27 cellular contexts compared by ENCODE assay signal in the genomic region with DNA sequence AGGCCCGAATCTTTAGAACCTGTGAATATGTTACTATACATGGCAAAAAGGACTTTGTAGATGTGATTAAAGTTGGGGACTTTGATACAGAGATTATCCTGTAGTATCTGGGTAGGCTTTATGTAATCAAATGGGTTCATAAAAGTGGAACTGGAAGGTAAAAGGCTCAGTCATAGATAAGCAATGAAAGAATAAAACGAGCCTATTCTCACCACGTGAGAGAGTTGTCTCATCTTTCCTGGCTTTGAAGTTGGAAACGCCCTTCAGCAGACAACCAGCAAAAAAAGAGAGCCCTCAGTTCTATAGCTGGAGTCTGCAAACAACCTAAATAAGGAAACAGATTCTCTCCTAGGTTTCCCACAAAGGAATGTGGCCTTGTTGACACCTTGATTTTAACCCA.
"Had no signal": no experiment of that assay in that cellular context is flagged by ENCODE, and none has a peak within 500 bp of the region (broad histone marks: within the 10 kb centered on the region; RNA-seq: fewer than 3 reads in every experiment).

No MANE protein-coding gene starts in this region.

- H3K4me3 Mint-ChIP-seq: naive thymus-derived CD4-positive, alpha-beta T cell; natural killer cell; nephron; neural progenitor cell; stimulated activated memory B cell treated with anti-CD40 and anti-IgM and Interleukin-4, amounts not matched to agents 10 μg/mL and 1 μg/mL and 100 μg/mL, for 72 hours; stimulated activated naive CD8-positive, alpha-beta T cell treated with anti-CD3 and anti-CD28 coated beads, Interleukin-15, amount 100 ng/mL, for 72 hours had no signal

- H3K4me2 ChIP-seq: neural progenitor cell had no signal

- H3K27ac Mint-ChIP-seq: naive thymus-derived CD4-positive, alpha-beta T cell; natural killer cell; nephron; neural progenitor cell; stimulated activated memory B cell treated with anti-CD40 and anti-IgM and Interleukin-4, amounts not matched to agents 10 μg/mL and 1 μg/mL and 100 μg/mL, for 72 hours; stimulated activated naive CD8-positive, alpha-beta T cell treated with anti-CD3 and anti-CD28 coated beads, Interleukin-15, amount 100 ng/mL, for 72 hours had no signal

- H3K36me3 ChIP-seq: neural progenitor cell, ovary, prostate gland, right lobe of liver, sigmoid colon, suprapubic skin, tibial artery, upper lobe of right lung, uterus had no signal

- H2AFZ ChIP-seq: neural progenitor cell had no signal

- H3K4me1 Mint-ChIP-seq: naive thymus-derived CD4-positive, alpha-beta T cell; natural killer cell; neural progenitor cell; stimulated activated memory B cell treated with anti-CD40 and anti-IgM and Interleukin-4, amounts not matched to agents 10 μg/mL and 1 μg/mL and 100 μg/mL, for 72 hours; stimulated activated naive CD8-positive, alpha-beta T cell treated with anti-CD3 and anti-CD28 coated beads, Interleukin-15, amount 100 ng/mL, for 72 hours had no signal

- H3K9me3 ChIP-seq: ovary, prostate gland, right lobe of liver, sigmoid colon, suprapubic skin, testis, tibial artery, upper lobe of right lung, uterus had no signal

- H3K27me3 ChIP-seq: neural progenitor cell, ovary, sigmoid colon, suprapubic skin, testis, tibial artery, upper lobe of right lung had no signal

- H3K9ac ChIP-seq: neural progenitor cell had no signal

- FAIRE-seq: small intestine had no signal

- H3K36me3 Mint-ChIP-seq: naive thymus-derived CD4-positive, alpha-beta T cell; natural killer cell; neural progenitor cell; stimulated activated memory B cell treated with anti-CD40 and anti-IgM and Interleukin-4, amounts not matched to agents 10 μg/mL and 1 μg/mL and 100 μg/mL, for 72 hours had no signal

- H3K27me3 Mint-ChIP-seq: naive thymus-derived CD4-positive, alpha-beta T cell; stimulated activated memory B cell treated with anti-CD40 and anti-IgM and Interleukin-4, amounts not matched to agents 10 μg/mL and 1 μg/mL and 100 μg/mL, for 72 hours; stimulated activated naive CD8-positive, alpha-beta T cell treated with anti-CD3 and anti-CD28 coated beads, Interleukin-15, amount 100 ng/mL, for 72 hours had no signal

- ATAC-seq: naive thymus-derived CD4-positive, alpha-beta T cell; natural killer cell; right cardiac atrium; right lobe of liver; stimulated activated memory B cell treated with anti-CD40 and anti-IgM and Interleukin-4, amounts not matched to agents 10 μg/mL and 1 μg/mL and 100 μg/mL, for 72 hours; stimulated activated naive CD8-positive, alpha-beta T cell treated with anti-CD3 and anti-CD28 coated beads, Interleukin-15, amount 100 ng/mL, for 72 hours; stimulated activated naive CD8-positive, alpha-beta T cell treated with anti-CD3 and anti-CD28 coated beads, Interleukin-15, Interleukin-2, amounts not matched to agents 100 U/mL and 50 U/mL, for 24 hours; upper lobe of right lung had no signal

- H3K4me1 ChIP-seq: neural progenitor cell, prostate gland, right lobe of liver, sigmoid colon, suprapubic skin, testis, tibial artery, upper lobe of right lung, uterus had no signal

- H3K9me3 Mint-ChIP-seq: neural progenitor cell; stimulated activated memory B cell treated with anti-CD40 and anti-IgM and Interleukin-4, amounts not matched to agents 10 μg/mL and 1 μg/mL and 100 μg/mL, for 72 hours; stimulated activated naive CD8-positive, alpha-beta T cell treated with anti-CD3 and anti-CD28 coated beads, Interleukin-15, amount 100 ng/mL, for 72 hours had no signal

- H3K4me3 ChIP-seq: neural progenitor cell, ovary, prostate gland, right lobe of liver, sigmoid colon, suprapubic skin, testis, tibial artery, upper lobe of right lung, uterus had no signal

- H3K27ac ChIP-seq: neural progenitor cell, ovary, prostate gland, right lobe of liver, sigmoid colon, suprapubic skin, testis, tibial artery, upper lobe of right lung, uterus had no signal

- DNase-seq: naive thymus-derived CD4-positive, alpha-beta T cell; natural killer cell; occipital lobe; ovary; retina; right cardiac atrium; right lobe of liver; sigmoid colon; small intestine; stimulated activated CD4-positive, alpha-beta T cell treated with anti-CD3 and anti-CD28 coated beads, Interleukin-15, amount 100 ng/mL, for 24 hours; stimulated activated CD4-positive, alpha-beta T cell treated with anti-CD3 and anti-CD28 coated beads, Interleukin-4, amount 100 ng/mL, for 1 hour; stimulated activated CD4-positive, alpha-beta T cell treated with anti-CD3 and anti-CD28 coated beads, Interleukin-4, amount 100 ng/mL, for 4 hours; stimulated activated CD8-positive, alpha-beta memory T cell treated with anti-CD3 and anti-CD28 coated beads, Interleukin-4, amount 100 ng/mL, for 48 hours; stimulated activated naive CD4-positive, alpha-beta T cell; stimulated activated naive CD8-positive, alpha-beta T cell treated with anti-CD3 and anti-CD28 coated beads, Interleukin-15, amount 100 ng/mL, for 72 hours; stimulated activated naive CD8-positive, alpha-beta T cell treated with anti-CD3 and anti-CD28 coated beads, Interleukin-15, Interleukin-2, amounts not matched to agents 100 U/mL and 50 U/mL, for 24 hours; substantia nigra; testis; tibial artery; trophoblast cell; upper lobe of right lung; uterus had no signal
